Comparison of ENCODE assay signal across 10 cellular contexts in genomic region chr17:79033741-79034501, GRCh38. TPM values are rescaled to one million over a fixed set of nuclear protein-coding genes. Genes with fewer than 3 reads are reported as not detected.
DNase-seq lines count a peak whose midpoint lies in the region; ATAC-seq, FAIRE-seq and TF ChIP-seq lines count a peak whose summit lies in the region.
"Had no signal": no experiment of that assay in that cellular context is flagged by ENCODE, and none has a peak within 500 bp of the region (broad histone marks: within the 10 kb centered on the region; RNA-seq: fewer than 3 reads in every experiment).

No MANE protein-coding gene starts in this region.

- no peak for TF ChIP-seq CTCF in body of pancreas (IDR thresholded peaks at IDR 0.05)
- no peak for TF ChIP-seq CTCF in keratinocyte (optimal IDR thresholded peaks at IDR 0.05 in 1 of 3, IDR thresholded peaks at IDR 0.05 in 1 of 3, conservative IDR thresholded peaks at IDR 0.05 in 1 of 3; ENCODE audit: extremely low read depth in 1 of 3, insufficient read depth in 2 of 3, low read length in 3 of 3)
- TF ChIP-seq CTCF in spleen (IDR thresholded peaks at IDR 0.05 in 8 of 11, conservative IDR thresholded peaks at IDR 0.05 in 3 of 11) = no peak

- H3K4me2 ChIP-seq in keratinocyte (ENCODE audit: control insufficient read depth, extremely low read depth, insufficient read depth, low read depth, low read length) (peak overlapping the region; percentile 51), GM23248 (ENCODE audit: unreplicated experiment) (no peak overlapping the region)

- peaks cover 4% of the 10 kb centered on the region for H3K4me1 ChIP-seq in body of pancreas
- peaks cover 53% of the 10 kb centered on the region for H3K4me1 ChIP-seq in keratinocyte (ENCODE audit: control insufficient read depth, extremely low read depth, insufficient read depth, low read length)
- H3K4me1 ChIP-seq in spleen = peaks cover 0 to 24% (median 13%) of the 10 kb centered on the region in 6 donors
- peaks cover 35% of the 10 kb centered on the region for H3K4me1 ChIP-seq in GM23248 (ENCODE audit: insufficient read depth)

- peak; percentile 65 for DNase-seq in NCI-H1105 (lab: John Stamatoyannopoulos, UW)
- no peak for DNase-seq in body of pancreas
- DNase-seq in keratinocyte (ENCODE audit: low read depth, low spot score) = no peak
- DNase-seq in spleen = peak; percentile 55
- DNase-seq in H4 (ENCODE audit: low spot score) = no peak
- DNase-seq in cortex of kidney (lab: John Stamatoyannopoulos, UW) = no peak
- DNase-seq in HCEC 1CT = no peak
- no peak for DNase-seq in GM23248

- no peaks in the 10 kb centered on the region for H3K27me3 ChIP-seq in body of pancreas
- no peaks in the 10 kb centered on the region for H3K27me3 ChIP-seq in keratinocyte (ENCODE audit: control insufficient read depth, extremely low read depth, insufficient read depth, low read length)
- peaks cover 0 to 25% (median 0%) of the 10 kb centered on the region in 7 donors for H3K27me3 ChIP-seq in spleen (replicated peaks in 1 of 7)
- H3K27me3 ChIP-seq in GM23248 (replicated peaks; ENCODE audit: insufficient read depth) = no peaks in the 10 kb centered on the region
- H3K27me3 ChIP-seq: SJSA1 had no signal

- dilution Hi-C loops in keratinocyte (cut with MboI; ENCODE audit: extremely low pct_ligation_motif_present, low sequenced_read_pairs) = loop anchor here (25.0 kb wide), 1 partner anchor 353 kb away; no protein-coding TSS in a partner anchor

- TF ChIP-seq POLR2A in body of pancreas (IDR thresholded peaks at IDR 0.05) (no peak), spleen (IDR thresholded peaks at IDR 0.05) (no peak)

- peak; percentile 39 for ATAC-seq in body of pancreas

- 54 to 61% methylated on average over 9 to 28 of the region's 28 CpGs for WGBS in body of pancreas, 2 donors
- WGBS in spleen, 5 donors = 73 to 94% (median 90%) methylated on average over 15 to 28 of the region's 28 CpGs
- WGBS in GM23248 (ENCODE audit: low coverage in 1 of 2, low lambda C conversion rate in 2 of 2, missing lambda C conversion rate in 2 of 2), 2 experiments = 49 to 57% methylated on average over 21 to 28 of the region's 28 CpGs

- H2AFZ ChIP-seq in keratinocyte (ENCODE audit: control insufficient read depth, low read length) (peak overlapping the region; percentile 74), GM23248 (no peak overlapping the region)

- peaks cover 2% of the 10 kb centered on the region for H3K9me1 ChIP-seq in keratinocyte (ENCODE audit: control insufficient read depth, extremely low read depth, insufficient read depth, low read length)

- H3K79me2 ChIP-seq in keratinocyte (ENCODE audit: control insufficient read depth, insufficient read depth, low read length) (no peaks in the 10 kb centered on the region), GM23248 (ENCODE audit: insufficient read depth) (no peaks in the 10 kb centered on the region)

- FAIRE-seq in keratinocyte (lab: Jason Lieb, UNC) = peak; percentile 68
- FAIRE-seq: H1 had no signal

- no peaks in the 10 kb centered on the region for H3K9me2 ChIP-seq in GM23248 (ENCODE audit: insufficient read depth)

- H3K4me3 ChIP-seq in body of pancreas (no peak overlapping the region), keratinocyte (ENCODE audit: control insufficient read depth in 2 of 3, extremely low read depth in 1 of 3, insufficient read depth in 2 of 3, low read depth in 1 of 3, low read length in 3 of 3) (no peak overlapping the region), spleen (no peak overlapping the region), GM23248 (no peak overlapping the region)
- H3K4me3 ChIP-seq: SJSA1 had no signal

- peaks cover 32% of the 10 kb centered on the region for H3F3A ChIP-seq in GM23248 (ENCODE audit: insufficient read depth)

- H4K20me1 ChIP-seq in keratinocyte (ENCODE audit: control insufficient read depth, extremely low read depth, insufficient read depth, low read length) (no peaks in the 10 kb centered on the region), GM23248 (ENCODE audit: insufficient read depth) (no peaks in the 10 kb centered on the region)

- intact Hi-C loops in body of pancreas (cut with DNase I) (no loop called here), spleen (cut with DNase I; ENCODE audit: low total_unique reads) (no loop called here)

- in situ Hi-C loops in GM23248 (cut with MboI) = no loop called here

- H3K27ac ChIP-seq in body of pancreas (peak overlapping the region in 1 of 4 donors; percentile 14), keratinocyte (ENCODE audit: control insufficient read depth, insufficient read depth, low read length) (peak overlapping the region; percentile 62), spleen (no peak overlapping the region), GM23248 (no peak overlapping the region)
- H3K27ac ChIP-seq: SJSA1 had no signal

- H3K36me3 ChIP-seq in body of pancreas (replicated peaks in 1 of 2; ENCODE audit: insufficient read depth in 1 of 2, low read depth in 2 of 2) (no peaks in the 10 kb centered on the region), keratinocyte (ENCODE audit: control insufficient read depth in 2 of 2, extremely low read depth in 1 of 2, insufficient read depth in 2 of 2, low read length in 2 of 2) (no peaks in the 10 kb centered on the region), spleen (no peaks in the 10 kb centered on the region), GM23248 (ENCODE audit: low read depth) (no peaks in the 10 kb centered on the region)
- H3K36me3 ChIP-seq: SJSA1 had no signal

- no peaks in the 10 kb centered on the region for H3K9me3 ChIP-seq in body of pancreas
- H3K9me3 ChIP-seq in keratinocyte (ENCODE audit: control insufficient read depth, low read depth, low read length) = no peaks in the 10 kb centered on the region
- H3K9me3 ChIP-seq in spleen = no peaks in the 10 kb centered on the region
- H3K9me3 ChIP-seq in GM23248 (ENCODE audit: low read depth) = no peaks in the 10 kb centered on the region
- H3K9me3 ChIP-seq: SJSA1 had no signal

- peak overlapping the region; percentile 55 for H3K9ac ChIP-seq in keratinocyte (ENCODE audit: control insufficient read depth, extremely low read depth, insufficient read depth, low read length)
- no peak overlapping the region for H3K9ac ChIP-seq in GM23248

RNA-seq across cellular contexts. Expression of gene C1QTNF1, which starts 10.0 kb away (rescaled TPM):
- total RNA-seq in body of pancreas (10 to 100 TPM in 1 of 2 donors, 1 to 10 TPM in 1; 8.3 to 50.1 TPM), spleen (100 to 1,000 TPM in 1 of 7 donors, 10 to 100 TPM in 6; 26.5 to 101 (median 69.9) TPM)
- polyA plus RNA-seq in keratinocyte (6.6 to 17.2 TPM (median 14.3 TPM) in 3 replicates), spleen (10 to 100 TPM; 14.7 to 29.1 (median 25.3) TPM), GM23248 (2016; fragmentation: Nextera tagmentation; extraction: Ambion mirVana) (5.7 and 6.1 TPM in 2 replicates)
- polyA plus RNA-seq in keratinocyte (2011; ENCODE audit: low read depth) = 0.25 TPM
- polyA plus RNA-seq in keratinocyte (2011; cell fraction: cytosol; rRNA removed) = 9.6 and 17.3 TPM in 2 replicates
- 22.3 and 34.7 TPM in 2 replicates for polyA plus RNA-seq in keratinocyte (2011; cell fraction: nucleus; rRNA removed)
- polyA plus RNA-seq in keratinocyte (2012; ENCODE audit: low replicate concordance) = 1.2 and 18.7 TPM in 2 replicates
- 7.8 to 26.3 TPM (median 17.1 TPM) in 3 replicates for polyA minus RNA-seq in keratinocyte
- 31.3 TPM for polyA minus RNA-seq in keratinocyte (2011; cell fraction: cytosol; rRNA and poly(A)+ RNA removed)
- 28.9 and 39.9 TPM in 2 replicates for polyA minus RNA-seq in keratinocyte (2011; cell fraction: nucleus; rRNA and poly(A)+ RNA removed)
- 0.56 and 2.6 TPM in 2 replicates for total RNA-seq in H4 (2014; rRNA removed; shearing (Covaris generic))
- total RNA-seq in GM23248 (2014; rRNA removed; shearing (Covaris generic)) = 12.2 and 14.4 TPM in 2 replicates

RNA-seq across cellular contexts. Expression of gene CANT1, which starts 24.4 kb away (rescaled TPM):
- total RNA-seq in body of pancreas (10 to 100 TPM; 12.5 to 17.5 TPM), spleen (10 to 100 TPM; 48.1 to 76.6 (median 61.2) TPM)
- polyA plus RNA-seq in keratinocyte (53.2 to 78.1 TPM (median 54.6 TPM) in 3 replicates), spleen (10 to 100 TPM; 11.2 to 22.1 (median 12.3) TPM), GM23248 (2016; fragmentation: Nextera tagmentation; extraction: Ambion mirVana) (44.8 and 46.2 TPM in 2 replicates)
- polyA plus RNA-seq in keratinocyte (2011; ENCODE audit: low read depth) = 14.4 TPM
- 46.5 and 62.9 TPM in 2 replicates for polyA plus RNA-seq in keratinocyte (2011; cell fraction: cytosol; rRNA removed)
- 101 and 111 TPM in 2 replicates for polyA plus RNA-seq in keratinocyte (2011; cell fraction: nucleus; rRNA removed)
- 37.7 and 65.6 TPM in 2 replicates for polyA plus RNA-seq in keratinocyte (2012; ENCODE audit: low replicate concordance)
- polyA minus RNA-seq in keratinocyte = 62.2 to 79.7 TPM (median 66.9 TPM) in 3 replicates
- 106 TPM for polyA minus RNA-seq in keratinocyte (2011; cell fraction: cytosol; rRNA and poly(A)+ RNA removed)
- polyA minus RNA-seq in keratinocyte (2011; cell fraction: nucleus; rRNA and poly(A)+ RNA removed) = 120 and 137 TPM in 2 replicates
- total RNA-seq in H4 (2014; rRNA removed; shearing (Covaris generic)) = 56.9 and 59.0 TPM in 2 replicates
- total RNA-seq in GM23248 (2014; rRNA removed; shearing (Covaris generic)) = 52.0 and 52.4 TPM in 2 replicates

RNA-seq across cellular contexts. Expression of gene ENGASE, which starts 40.7 kb away (rescaled TPM):
- 10 to 100 TPM; 24.9 to 50.8 TPM for total RNA-seq in body of pancreas
- polyA plus RNA-seq in keratinocyte = 6.0 to 9.1 TPM (median 6.6 TPM) in 3 replicates
- 5.1 TPM for polyA plus RNA-seq in keratinocyte (2011; ENCODE audit: low read depth)
- 1.3 and 2.0 TPM in 2 replicates for polyA plus RNA-seq in keratinocyte (2011; cell fraction: cytosol; rRNA removed)
- polyA plus RNA-seq in keratinocyte (2011; cell fraction: nucleus; rRNA removed) = 35.0 and 42.9 TPM in 2 replicates
- 7.3 and 8.3 TPM in 2 replicates for polyA plus RNA-seq in keratinocyte (2012; ENCODE audit: low replicate concordance)
- polyA minus RNA-seq in keratinocyte = 5.3 to 13.6 TPM (median 6.8 TPM) in 3 replicates
- polyA minus RNA-seq in keratinocyte (2011; cell fraction: cytosol; rRNA and poly(A)+ RNA removed) = 5.6 TPM
- 8.6 and 9.2 TPM in 2 replicates for polyA minus RNA-seq in keratinocyte (2011; cell fraction: nucleus; rRNA and poly(A)+ RNA removed)
- 100 to 1,000 TPM in 3 of 7 donors, 10 to 100 TPM in 4; 54.7 to 148 (median 99.4) TPM for total RNA-seq in spleen
- 100 to 1,000 TPM in 1 of 3 donors, 10 to 100 TPM in 2; 25.0 to 101 (median 43.6) TPM for polyA plus RNA-seq in spleen
- 4.3 and 6.9 TPM in 2 replicates for total RNA-seq in H4 (2014; rRNA removed; shearing (Covaris generic))
- 7.8 and 8.4 TPM in 2 replicates for total RNA-seq in GM23248 (2014; rRNA removed; shearing (Covaris generic))
- 4.3 and 5.1 TPM in 2 replicates for polyA plus RNA-seq in GM23248 (2016; fragmentation: Nextera tagmentation; extraction: Ambion mirVana)

RNA-seq across cellular contexts. Expression of gene LGALS3BP, which starts 54.2 kb away (rescaled TPM):
- total RNA-seq in body of pancreas = 100 to 1,000 TPM; 123 to 213 TPM
- polyA plus RNA-seq in keratinocyte = 53.0 to 137 TPM (median 97.1 TPM) in 3 replicates
- polyA plus RNA-seq in keratinocyte (2011; ENCODE audit: low read depth) = 16.5 TPM
- polyA plus RNA-seq in keratinocyte (2011; cell fraction: cytosol; rRNA removed) = 63.1 and 93.6 TPM in 2 replicates
- 277 and 483 TPM in 2 replicates for polyA plus RNA-seq in keratinocyte (2011; cell fraction: nucleus; rRNA removed)
- 33.5 and 219 TPM in 2 replicates for polyA plus RNA-seq in keratinocyte (2012; ENCODE audit: low replicate concordance)
- 91.3 to 288 TPM (median 137 TPM) in 3 replicates for polyA minus RNA-seq in keratinocyte
- polyA minus RNA-seq in keratinocyte (2011; cell fraction: cytosol; rRNA and poly(A)+ RNA removed) = 237 TPM
- 457 and 590 TPM in 2 replicates for polyA minus RNA-seq in keratinocyte (2011; cell fraction: nucleus; rRNA and poly(A)+ RNA removed)
- 100 to 1,000 TPM in 5 of 7 donors, 10 to 100 TPM in 2; 85.7 to 188 (median 108) TPM for total RNA-seq in spleen
- polyA plus RNA-seq in spleen = 10 to 100 TPM; 33.6 to 58.7 (median 38.3) TPM
- total RNA-seq in H4 (2014; rRNA removed; shearing (Covaris generic)) = 742 and 897 TPM in 2 replicates
- 8.3 and 8.8 TPM in 2 replicates for total RNA-seq in GM23248 (2014; rRNA removed; shearing (Covaris generic))
- 8.6 and 12.6 TPM in 2 replicates for polyA plus RNA-seq in GM23248 (2016; fragmentation: Nextera tagmentation; extraction: Ambion mirVana)

Comparison
In these comparisons a context has a peak if more than half of its experiments do, and no peak if none do; other contexts are left out.
1. DNase-seq: peak in NCI-H1105 (single experiment) and spleen (single experiment); none in body of pancreas (0 of 4), keratinocyte (single experiment), H4 (single experiment), cortex of kidney (single experiment), HCEC 1CT (single experiment) and GM23248 (single experiment).